27 cellular contexts compared by ENCODE assay signal in the genomic region with DNA sequence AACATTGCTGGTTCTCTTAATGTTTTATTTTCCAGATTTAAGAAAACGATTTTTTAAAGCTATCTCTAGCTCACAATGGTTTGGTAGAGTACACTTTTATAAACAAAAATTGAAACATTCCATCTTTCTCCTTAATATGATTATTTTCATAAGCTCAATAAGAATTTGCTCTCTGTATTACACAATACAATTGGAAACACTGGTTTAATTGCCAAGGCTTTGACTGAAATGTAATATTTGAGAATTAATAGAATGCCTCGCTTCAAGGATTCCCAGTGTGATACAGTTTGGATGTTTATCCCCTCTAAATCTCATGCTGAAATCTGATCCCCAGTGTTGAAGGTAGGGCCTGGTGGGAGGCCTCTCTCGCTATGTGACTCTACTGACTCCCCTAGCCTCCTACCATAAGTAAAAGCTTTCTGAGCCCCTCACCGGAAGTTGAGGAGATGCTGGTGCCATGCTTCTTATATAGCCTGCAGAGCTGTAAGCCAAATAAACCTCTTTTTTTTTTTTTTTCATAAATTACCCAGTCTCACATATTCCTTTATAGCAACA.
DNase-seq lines count a peak whose midpoint lies in the region; ATAC-seq and TF ChIP-seq lines count a peak whose summit lies in the region.
"Had no signal": no experiment of that assay in that cellular context is flagged by ENCODE, and none has a peak within 500 bp of the region (broad histone marks: within the 10 kb centered on the region; RNA-seq: fewer than 3 reads in every experiment).

No MANE protein-coding gene starts in this region.

- H3K27me3 Mint-ChIP-seq in brain (no peaks in the 10 kb centered on the region), mesothelial cell of epicardium (ENCODE audit: low read depth) (no peaks in the 10 kb centered on the region), T-cell (no peaks in the 10 kb centered on the region)
- H3K27me3 Mint-ChIP-seq: dendritic cell treated with granulocyte-macrophage colony-stimulating factor and Interleukin-4, amounts not matched to agents 40 ng/mL and 50 ng/mL, for 4 days; IgD-negative memory B cell had no signal

- POLR2A ChIA-PET in A673 (lab: Charles Lee; ENCODE audit: low non-redundant PET) (no interaction called here), T-cell (lab: Charles Lee) (interaction anchor here in 1 of 2 donors (0.6 kb wide), 1 partner anchor 636 kb away, joined by 3 read pairs; no protein-coding TSS in a partner anchor), RWPE1 (lab: Yijun Ruan, JAX; ENCODE audit: low non-redundant PET) (no interaction called here)

- no peaks in the 10 kb centered on the region for H3K9me3 ChIP-seq in A673 (ENCODE audit: low read depth, low read length, poor library complexity, severe bottlenecking)
- H3K9me3 ChIP-seq: A549, BLaER1, Caco-2, lower lobe of right lung, right atrium auricular region, stomach, transverse colon had no signal

- H3K36me3 Mint-ChIP-seq in brain (peaks cover 11% of the 10 kb centered on the region), mesothelial cell of epicardium (peaks cover 3% of the 10 kb centered on the region), T-cell (no peaks in the 10 kb centered on the region)

- peak overlapping the region in 3 of 5 experiments; percentile 25 to 68 (median 44) for H3K27ac Mint-ChIP-seq in brain
- peak overlapping the region; percentile 78 for H3K27ac Mint-ChIP-seq in mesothelial cell of epicardium
- no peak overlapping the region for H3K27ac Mint-ChIP-seq in T-cell
- H3K27ac Mint-ChIP-seq: activated CD8-positive, alpha-beta T cell treated with anti-CD3 and anti-CD28 coated beads, Interleukin-2, amount 10 ng/mL, durations not matched to agents 7 days and 5 days; dendritic cell treated with granulocyte-macrophage colony-stimulating factor and Interleukin-4, amounts not matched to agents 40 ng/mL and 50 ng/mL, for 4 days; IgD-negative memory B cell had no signal

- BruUV-seq in A673 (replicated peaks; lab: Mats Ljungman, UMichigan): no TSS peak

- CTCF ChIA-PET in A673 (lab: Charles Lee) (interaction anchor here (0.7 to 1.4 kb wide), 2 partner anchors 89 to 113 kb away, joined by 4 to 5 read pairs; no protein-coding TSS in a partner anchor), T-cell (lab: Charles Lee) (no interaction called here), RWPE1 (lab: Yijun Ruan, JAX) (interaction anchor here (0.6 to 1.4 kb wide), 3 partner anchors 31 to 453 kb away, joined by 3 to 5 read pairs (median 3); no protein-coding TSS in a partner anchor)

- no peak overlapping the region for H3K4me3 Mint-ChIP-seq in brain
- H3K4me3 Mint-ChIP-seq in mesothelial cell of epicardium: no peak overlapping the region
- H3K4me3 Mint-ChIP-seq in T-cell: no peak overlapping the region
- H3K4me3 Mint-ChIP-seq: activated CD8-positive, alpha-beta T cell treated with anti-CD3 and anti-CD28 coated beads, Interleukin-2, amount 10 ng/mL, durations not matched to agents 7 days and 5 days; dendritic cell treated with granulocyte-macrophage colony-stimulating factor and Interleukin-4, amounts not matched to agents 40 ng/mL and 50 ng/mL, for 4 days; IgD-negative memory B cell had no signal

- intact Hi-C loops in A673 (cut with micrococcal nuclease; ENCODE audit: unreplicated experiment): loop anchor here (1.0 to 5.0 kb wide), 3 partner anchors 53 to 185 kb away; partner anchors contain the start of gene CCN1

- no peak overlapping the region for H3K4me3 ChIP-seq in A673 (ENCODE audit: low read depth, low read length, poor library complexity, severe bottlenecking)
- H3K4me3 ChIP-seq: A549, BLaER1, cardiac muscle cell, lower lobe of right lung, right atrium auricular region, stomach, transverse colon had no signal

- no peak for ATAC-seq in T-cell (replicated peaks in 1 of 4)
- ATAC-seq in foreskin keratinocyte: no peak
- no peak for ATAC-seq in HG03460 (IDR thresholded peaks at IDR 0.05; ENCODE audit: unreplicated experiment)
- ATAC-seq: activated CD8-positive, alpha-beta T cell treated with anti-CD3 and anti-CD28 coated beads, Interleukin-2, amount 10 ng/mL, durations not matched to agents 7 days and 5 days; lower lobe of right lung had no signal

- H3K4me1 ChIP-seq in A673 (ENCODE audit: insufficient read depth, low read length, poor library complexity, severe bottlenecking) (peaks cover 31% of the 10 kb centered on the region), foreskin keratinocyte (no peaks in the 10 kb centered on the region)
- H3K4me1 ChIP-seq: A549, BLaER1, lower lobe of right lung had no signal

- H3K4me1 Mint-ChIP-seq in brain: peaks cover 31% of the 10 kb centered on the region
- H3K4me1 Mint-ChIP-seq in mesothelial cell of epicardium: peaks cover 15% of the 10 kb centered on the region
- no peaks in the 10 kb centered on the region for H3K4me1 Mint-ChIP-seq in T-cell
- H3K4me1 Mint-ChIP-seq: IgD-negative memory B cell had no signal

- H3K27ac ChIP-seq in A673 (ENCODE audit: low read depth, low read length, poor library complexity, severe bottlenecking) (peak overlapping the region; percentile 48), foreskin keratinocyte (no peak overlapping the region), RWPE1 (no peak overlapping the region)
- H3K27ac ChIP-seq: A549, BLaER1, cardiac muscle cell, lower lobe of right lung, stomach, transverse colon had no signal

- H3K36me3 ChIP-seq in A673 (ENCODE audit: insufficient read depth, low read length, poor library complexity, severe bottlenecking): no peaks in the 10 kb centered on the region
- H3K36me3 ChIP-seq: BLaER1, cardiac muscle cell, lower lobe of right lung, right atrium auricular region, stomach, transverse colon had no signal

- peaks cover 0 to 4% (median 0%) of the 10 kb centered on the region in 5 experiments for H3K9me3 Mint-ChIP-seq in brain
- H3K9me3 Mint-ChIP-seq in mesothelial cell of epicardium: no peaks in the 10 kb centered on the region
- no peaks in the 10 kb centered on the region for H3K9me3 Mint-ChIP-seq in T-cell
- H3K9me3 Mint-ChIP-seq: dendritic cell treated with granulocyte-macrophage colony-stimulating factor and Interleukin-4, amounts not matched to agents 40 ng/mL and 50 ng/mL, for 4 days; IgD-negative memory B cell had no signal

- DNase-seq in A673 (ENCODE audit: low spot score) (peak; percentile 43), NCI-H2171 (lab: John Stamatoyannopoulos, UW) (peak; percentile 9), mesothelial cell of epicardium (ENCODE audit: low spot score in 2 of 2, unreplicated experiment in 2 of 2) (no peak), T-cell (no peak), foreskin keratinocyte (no peak), RWPE1 (ENCODE audit: low spot score) (no peak)
- DNase-seq: activated CD4-positive, CD25-positive, alpha-beta regulatory T cell treated with anti-CD3 and anti-CD28 coated beads, Interleukin-2, amount 50 U/mL, for 72 hours; activated CD8-positive, alpha-beta T cell treated with anti-CD3 and anti-CD28 coated beads, Interleukin-2, amount 10 ng/mL, durations not matched to agents 7 days and 5 days; activated T-cell treated with anti-CD3 and anti-CD28 coated beads, Interleukin-2, amount 50 U/mL, for 1 hour; amniotic stem cell; Caco-2; foreskin fibroblast; hypothalamus; lower lobe of right lung; NCI-H1105 treated with DMSO at 0.1 percent for 48 hours; NCI-H2081; NCI-H510A treated with DMSO at 0.1 percent for 48 hours; stomach; transverse colon had no signal

- TF ChIP-seq CTCF in A673 (conservative IDR thresholded peaks at IDR 0.05; ENCODE audit: low read depth, low read length) (no peak), brain (conservative IDR thresholded peaks at IDR 0.05) (no peak), mesothelial cell of epicardium (IDR thresholded peaks at IDR 0.05; ENCODE audit: unreplicated experiment) (no peak), foreskin keratinocyte (conservative IDR thresholded peaks at IDR 0.05) (no peak), RWPE1 (conservative IDR thresholded peaks at IDR 0.05; ENCODE audit: low read depth) (no peak)

- no peaks in the 10 kb centered on the region for H3K27me3 ChIP-seq in A673 (replicated peaks; ENCODE audit: insufficient read depth, low read depth, low read length, poor library complexity)
- H3K27me3 ChIP-seq in foreskin keratinocyte: no peaks in the 10 kb centered on the region
- H3K27me3 ChIP-seq: BLaER1, cardiac muscle cell, right atrium auricular region, stomach, transverse colon had no signal

Comparison
In these comparisons a context has a peak if more than half of its experiments do, and no peak if none do; other contexts are left out.
1. DNase-seq: peak in A673 (single experiment) and NCI-H2171 (single experiment); none in mesothelial cell of epicardium (0 of 2), T-cell (0 of 34), foreskin keratinocyte (0 of 2) and RWPE1 (single experiment).
2. H3K27ac Mint-ChIP-seq: peak in brain (3 of 5) and mesothelial cell of epicardium (single experiment); none in T-cell (0 of 2).
3. CTCF ChIA-PET loops: an anchor here in A673 (0.7 to 1.4 kb wide) and RWPE1 (0.6 to 1.4 kb wide); none called in T-cell.